ENCODE assay signal across 23 cellular contexts in the genomic region with DNA sequence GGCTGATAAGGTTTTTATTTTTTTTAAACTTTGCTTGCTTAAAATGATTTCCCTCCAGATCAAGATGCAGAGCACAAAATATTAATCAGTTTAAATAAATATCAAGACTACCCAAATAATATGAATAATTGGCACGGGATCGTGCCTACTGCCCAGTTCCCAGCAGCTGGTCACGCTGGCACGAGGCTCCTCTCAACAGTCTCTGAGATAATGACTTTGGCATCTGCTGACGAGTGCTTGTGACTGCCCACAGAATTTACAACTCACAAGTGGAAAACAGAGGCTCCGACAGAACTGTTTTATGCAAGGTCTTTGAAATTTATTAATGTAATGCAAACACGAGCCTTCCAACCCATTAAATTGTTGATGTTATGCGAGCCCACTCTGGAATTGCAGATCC.
DNase-seq lines count a peak whose midpoint lies in the region; ATAC-seq and FAIRE-seq lines count a peak whose summit lies in the region.
"Had no signal": no experiment of that assay in that cellular context is flagged by ENCODE, and none has a peak within 500 bp of the region (broad histone marks: within the 10 kb centered on the region; RNA-seq: fewer than 3 reads in every experiment).

No MANE protein-coding gene starts in this region.

- DNase-seq in DMS153 (lab: John Stamatoyannopoulos, UW) (peak; percentile 44), DMS153 treated with DMSO at 0.1 percent for 48 hours (lab: John Stamatoyannopoulos, UW; ENCODE audit: unreplicated experiment) (no peak), anterior cingulate cortex (lab: John Stamatoyannopoulos, UW) (peak in 30 of 58 donors; percentile 4 to 68 (median 26)), medulla oblongata (ENCODE audit: extremely low spot score) (peak; percentile 74), urothelium cell line (ENCODE audit: low spot score) (peak; percentile 38), dermis blood vessel endothelial cell (no peak)
- DNase-seq in activated CD8-positive, alpha-beta memory T cell treated with anti-CD3 and anti-CD28 coated beads, Interleukin-2, amount 10 ng/mL, durations not matched to agents 7 days and 5 days, result no peak
- DNase-seq: activated CD8-positive, alpha-beta T cell treated with anti-CD3 and anti-CD28 coated beads, Interleukin-2, amount 10 ng/mL, durations not matched to agents 7 days and 5 days; activated naive CD4-positive, alpha-beta T cell treated with anti-CD3 and anti-CD28 coated beads for 36 hours; activated T-cell treated with anti-CD3 and anti-CD28 coated beads, Interleukin-2, amount 50 U/mL, for 4 hours; Caco-2; foreskin melanocyte; natural killer cell; NCI-H1436 treated with DMSO at 0.1 percent for 48 hours; NCI-H345; stimulated activated CD4-positive, alpha-beta T cell treated with anti-CD3 and anti-CD28 coated beads, Interleukin-2, amount 100 ng/mL, for 48 hours; stimulated activated naive CD8-positive, alpha-beta T cell treated with anti-CD3 and anti-CD28 coated beads, Interleukin-15, Interleukin-2, amounts not matched to agents 100 U/mL and 50 U/mL, for 24 hours; trophoblast cell had no signal

- H3K4me1 Mint-ChIP-seq in activated CD8-positive, alpha-beta memory T cell treated with anti-CD3 and anti-CD28 coated beads, Interleukin-2, amount 10 ng/mL, durations not matched to agents 7 days and 5 days, result no peaks in the 10 kb centered on the region
- H3K4me1 Mint-ChIP-seq: B cell, memory B cell, natural killer cell had no signal

- ATAC-seq in HG03095 (IDR thresholded peaks at IDR 0.05; ENCODE audit: unreplicated experiment), result no peak
- ATAC-seq in activated CD8-positive, alpha-beta memory T cell treated with anti-CD3 and anti-CD28 coated beads, Interleukin-2, amount 10 ng/mL, durations not matched to agents 7 days and 5 days, result no peak
- ATAC-seq: activated CD8-positive, alpha-beta T cell treated with anti-CD3 and anti-CD28 coated beads, Interleukin-2, amount 10 ng/mL, durations not matched to agents 7 days and 5 days; activated T-cell treated with anti-CD3 and anti-CD28 coated beads, Interleukin-2, amount 50 U/mL, for 4 hours; HepG2; natural killer cell; stimulated activated naive CD8-positive, alpha-beta T cell treated with anti-CD3 and anti-CD28 coated beads, Interleukin-15, Interleukin-2, amounts not matched to agents 100 U/mL and 50 U/mL, for 24 hours had no signal

- no peak for FAIRE-seq in urothelium cell line (lab: Jason Lieb, UNC)
- FAIRE-seq: GM18507, HepG2 had no signal

- CTCF ChIA-PET in activated CD8-positive, alpha-beta memory T cell treated with anti-CD3 and anti-CD28 coated beads, Interleukin-2, amount 10 ng/mL, durations not matched to agents 7 days and 5 days (lab: Charles Lee), result no interaction called here

- no peak overlapping the region for H3K27ac Mint-ChIP-seq in activated CD8-positive, alpha-beta memory T cell treated with anti-CD3 and anti-CD28 coated beads, Interleukin-2, amount 10 ng/mL, durations not matched to agents 7 days and 5 days
- H3K27ac Mint-ChIP-seq: activated CD8-positive, alpha-beta T cell treated with anti-CD3 and anti-CD28 coated beads, Interleukin-2, amount 10 ng/mL, durations not matched to agents 7 days and 5 days; activated naive CD4-positive, alpha-beta T cell treated with anti-CD3 and anti-CD28 coated beads for 36 hours; B cell; memory B cell; natural killer cell had no signal

- no peaks in the 10 kb centered on the region for H3K27me3 Mint-ChIP-seq in activated CD8-positive, alpha-beta memory T cell treated with anti-CD3 and anti-CD28 coated beads, Interleukin-2, amount 10 ng/mL, durations not matched to agents 7 days and 5 days
- H3K27me3 Mint-ChIP-seq: B cell, memory B cell had no signal

- peaks cover 5% of the 10 kb centered on the region for H3K9me3 Mint-ChIP-seq in activated CD8-positive, alpha-beta memory T cell treated with anti-CD3 and anti-CD28 coated beads, Interleukin-2, amount 10 ng/mL, durations not matched to agents 7 days and 5 days (ENCODE audit: low read depth)
- H3K9me3 Mint-ChIP-seq: activated naive CD4-positive, alpha-beta T cell treated with anti-CD3 and anti-CD28 coated beads for 36 hours; activated T-cell treated with anti-CD3 and anti-CD28 coated beads, Interleukin-2, amount 50 U/mL, for 4 hours; memory B cell had no signal

- H3K36me3 Mint-ChIP-seq in activated CD8-positive, alpha-beta memory T cell treated with anti-CD3 and anti-CD28 coated beads, Interleukin-2, amount 10 ng/mL, durations not matched to agents 7 days and 5 days, result no peaks in the 10 kb centered on the region
- H3K36me3 Mint-ChIP-seq: memory B cell, natural killer cell had no signal

- no peak overlapping the region for H3K4me3 Mint-ChIP-seq in activated CD8-positive, alpha-beta memory T cell treated with anti-CD3 and anti-CD28 coated beads, Interleukin-2, amount 10 ng/mL, durations not matched to agents 7 days and 5 days
- H3K4me3 Mint-ChIP-seq: activated CD8-positive, alpha-beta T cell treated with anti-CD3 and anti-CD28 coated beads, Interleukin-2, amount 10 ng/mL, durations not matched to agents 7 days and 5 days; activated naive CD4-positive, alpha-beta T cell treated with anti-CD3 and anti-CD28 coated beads for 36 hours; activated T-cell treated with anti-CD3 and anti-CD28 coated beads, Interleukin-2, amount 50 U/mL, for 4 hours; B cell; memory B cell; natural killer cell had no signal

Comparison
In these comparisons a context has a peak if more than half of its experiments do, and no peak if none do; other contexts are left out.
1. DNase-seq: peak in DMS153 (single experiment), anterior cingulate cortex (30 of 58), medulla oblongata (single experiment) and urothelium cell line (single experiment); none in DMS153 treated with DMSO at 0.1 percent for 48 hours (single experiment), dermis blood vessel endothelial cell (single experiment) and activated CD8-positive, alpha-beta memory T cell treated with anti-CD3 and anti-CD28 coated beads, Interleukin-2, amount 10 ng/mL, durations not matched to agents 7 days and 5 days (single experiment).